ENCODE assay signal across 16 cellular contexts in genomic region chr1:203077956-203078355, GRCh38. TPM values are rescaled to one million over a fixed set of nuclear protein-coding genes. Genes with fewer than 3 reads are reported as not detected.
"Had no signal": no experiment of that assay in that cellular context is flagged by ENCODE, and none has a peak within 500 bp of the region (broad histone marks: within the 10 kb centered on the region; RNA-seq: fewer than 3 reads in every experiment).

No MANE protein-coding gene starts in this region.

- H3K27ac ChIP-seq: HL-60, SJSA1, SK-N-MC had no signal

- H3K9me3 ChIP-seq: SJSA1 had no signal

- H3K4me1 ChIP-seq: SJSA1 had no signal

- H3K4me3 ChIP-seq: SJSA1, SK-N-MC had no signal

- DNase-seq: KBM-7, MV-4-11, NCI-H1048, NCI-H1436 treated with DMSO at 0.1 percent for 48 hours, NCI-H1694, NCI-H187 treated with DMSO at 0.1 percent for 48 hours, NCI-H226, NCI-H446, NCI-H524 treated with DMSO at 0.1 percent for 48 hours, NCI-H774, Right ventricle myocardium superior, SIG-M5 had no signal

- H3K36me3 ChIP-seq: SJSA1 had no signal

RNA-seq across cellular contexts. Expression of gene MYOG, which starts 7.9 kb away (rescaled TPM):
- total RNA-seq: MCF 10A, Right ventricle myocardium superior, SJSA1 had no signal

RNA-seq across cellular contexts. Expression of gene ADORA1, which starts 49.6 kb away (rescaled TPM):
- total RNA-seq: SJSA1 had no signal

RNA-seq across cellular contexts. Expression of gene PPFIA4, which starts 51.7 kb away (rescaled TPM):
- total RNA-seq: SJSA1 had no signal
